ENCODE assay signal across 26 cellular contexts in the genomic region with DNA sequence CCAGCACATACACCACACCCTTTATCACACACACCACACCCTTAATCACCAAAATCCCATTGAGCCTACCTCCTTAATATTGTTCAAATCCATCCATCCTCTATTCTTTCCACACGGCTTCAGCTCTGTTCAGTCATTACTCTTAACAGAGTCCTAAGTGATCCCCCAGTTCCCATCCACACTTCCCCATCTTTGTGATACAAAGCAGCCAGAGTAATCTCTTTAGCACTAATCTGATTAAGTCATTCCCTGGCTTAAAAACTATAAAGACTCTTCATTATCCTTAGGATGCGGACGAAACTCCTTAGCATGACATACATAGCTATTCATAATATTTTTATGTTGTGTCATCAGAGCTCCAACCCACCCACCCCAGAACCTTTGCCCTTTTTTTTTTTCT. TPM values are rescaled to one million over a fixed set of nuclear protein-coding genes. Genes with fewer than 3 reads are reported as not detected.
DNase-seq lines count a peak whose midpoint lies in the region; ATAC-seq and TF ChIP-seq lines count a peak whose summit lies in the region.
"Had no signal": no experiment of that assay in that cellular context is flagged by ENCODE, and none has a peak within 500 bp of the region (broad histone marks: within the 10 kb centered on the region; RNA-seq: fewer than 3 reads in every experiment).

No MANE protein-coding gene starts in this region.

- H3K4me2 ChIP-seq in SK-N-SH (no peak overlapping the region), neural progenitor cell (no peak overlapping the region), GM23248 (ENCODE audit: unreplicated experiment) (no peak overlapping the region)
- H3K4me2 ChIP-seq: KMS-11, PC-9 had no signal

- intact Hi-C loops in esophagus muscularis mucosa (cut with DNase I) = no loop called here

- H4K20me1 ChIP-seq in SK-N-SH (ENCODE audit: insufficient read depth) (no peaks in the 10 kb centered on the region), neural progenitor cell (ENCODE audit: low read depth) (no peaks in the 10 kb centered on the region), GM23248 (ENCODE audit: insufficient read depth) (no peaks in the 10 kb centered on the region)

- H3F3A ChIP-seq in SK-N-SH (replicated peaks; ENCODE audit: insufficient read depth) (peaks cover 9% of the 10 kb centered on the region), neural progenitor cell (ENCODE audit: low read depth) (peaks cover 4% of the 10 kb centered on the region), GM23248 (ENCODE audit: insufficient read depth) (peaks cover 19% of the 10 kb centered on the region)

- no peak for TF ChIP-seq POLR2A in esophagus muscularis mucosa (IDR thresholded peaks at IDR 0.05; ENCODE audit: low read depth)

- peaks cover 4% of the 10 kb centered on the region for H3K4me1 Mint-ChIP-seq in neural progenitor cell

- 41% methylated on average over 3 of the region's 3 CpGs for WGBS in SK-N-SH (ENCODE audit: low lambda C conversion rate)
- 90% methylated on average over 3 of the region's 3 CpGs for whole genome bisulfite sequencing in esophagus muscularis mucosa
- WGBS in GM23248 (ENCODE audit: low coverage in 1 of 2, low lambda C conversion rate in 2 of 2, missing lambda C conversion rate in 2 of 2), 2 experiments = 93 to 95% methylated on average over 3 of the region's 3 CpGs

- POLR2A ChIA-PET in SK-N-SH (lab: Yijun Ruan, JAX) = no interaction called here

- no peak for TF ChIP-seq EP300 in SK-N-SH (IDR thresholded peaks at IDR 0.05; ENCODE audit: borderline replicate concordance in 1 of 2, low read depth in 1 of 2, low read length in 1 of 2)
- TF ChIP-seq EP300 in esophagus muscularis mucosa (IDR thresholded peaks at IDR 0.05) = no peak

- H3K4me1 ChIP-seq in SK-N-SH (ENCODE audit: control insufficient read depth in 1 of 2, insufficient read depth in 2 of 2, low read depth in 1 of 2, low read length in 1 of 2) (no peaks in the 10 kb centered on the region; a peak in 1 of 4 replicates), neural progenitor cell (peaks cover 15% of the 10 kb centered on the region), esophagus muscularis mucosa (peaks cover 0 to 6% (median 1%) of the 10 kb centered on the region in 4 donors), GM23248 (ENCODE audit: insufficient read depth) (peaks cover 18% of the 10 kb centered on the region)

- no peak for TF ChIP-seq RAD21 in SK-N-SH (IDR thresholded peaks at IDR 0.05; ENCODE audit: low read length)

- ATAC-seq in SK-N-SH treated with all-trans-retinoic acid at 6 μM for 48 hours = no peak
- ATAC-seq in HG02884 (IDR thresholded peaks at IDR 0.05; ENCODE audit: unreplicated experiment) = no peak

- DNase-seq in SK-N-SH = no peak
- DNase-seq in WERI-Rb-1 = peak; percentile 46
- DNase-seq in neural progenitor cell (ENCODE audit: low spot score) = peak; percentile 60
- no peak for DNase-seq in NCI-H187 (lab: John Stamatoyannopoulos, UW)
- no peak for DNase-seq in esophagus muscularis mucosa (ENCODE audit: extremely low spot score)
- DNase-seq in GM23248 = no peak
- DNase-seq: 8988T; DMS53; NCI-H1092; NCI-H1417 treated with DMSO at 0.1 percent for 48 hours; NCI-H1694 treated with DMSO at 0.1 percent for 48 hours; NCI-H2081 treated with DMSO at 0.1 percent for 48 hours; NCI-H2171; NCI-H226; NCI-H510A; NCI-H748 treated with DMSO at 0.1 percent for 48 hours; NK-92 treated with Interleukin-12 subunit alpha and Interleukin-12 subunit beta, amount 100 ng/mL, for 24 hours; PC-9; RPMI8226; SHP77 had no signal

- H3K27me3 Mint-ChIP-seq in neural progenitor cell (ENCODE audit: insufficient read depth, low read depth) = no peaks in the 10 kb centered on the region

- H3K9me2 ChIP-seq in SK-N-SH (no peaks in the 10 kb centered on the region), GM23248 (ENCODE audit: insufficient read depth) (no peaks in the 10 kb centered on the region)

- H3K27ac Mint-ChIP-seq in neural progenitor cell = peak overlapping the region; percentile 18
- H3K27ac Mint-ChIP-seq: IgD-negative memory B cell had no signal

- TF ChIP-seq CTCF in SK-N-SH (IDR thresholded peaks at IDR 0.05) = no peak
- TF ChIP-seq CTCF in WERI-Rb-1 (IDR thresholded peaks at IDR 0.05; ENCODE audit: low read depth, low read length) = no peak
- no peak for TF ChIP-seq CTCF in neural progenitor cell (IDR thresholded peaks at IDR 0.05)
- no peak for TF ChIP-seq CTCF in esophagus muscularis mucosa (IDR thresholded peaks at IDR 0.05)

- CTCF ChIA-PET in SK-N-SH (lab: Yijun Ruan, JAX) = interaction anchor here (1.5 to 7.9 kb wide), 4 partner anchors 20 to 213 kb away, joined by 8 to 161 read pairs (median 14); a partner anchor contains a TSS

- no peaks in the 10 kb centered on the region for H3K36me3 Mint-ChIP-seq in neural progenitor cell
- H3K36me3 Mint-ChIP-seq: IgD-negative memory B cell had no signal

- H3K9ac ChIP-seq in SK-N-SH (no peak overlapping the region), neural progenitor cell (no peak overlapping the region), GM23248 (no peak overlapping the region)
- H3K9ac ChIP-seq: KMS-11 had no signal

- H2AFZ ChIP-seq in SK-N-SH (ENCODE audit: low read depth) = no peak overlapping the region
- no peak overlapping the region for H2AFZ ChIP-seq in neural progenitor cell (replicated peaks)
- H2AFZ ChIP-seq in GM23248 = no peak overlapping the region
- H2AFZ ChIP-seq: PC-9 had no signal

- in situ Hi-C loops in GM23248 (cut with MboI) = loop anchor here (25.0 kb wide), 1 partner anchor 360 kb away; no protein-coding TSS in a partner anchor

- no peak overlapping the region for H3K4me3 ChIP-seq in SK-N-SH (ENCODE audit: low read depth in 2 of 2, low read length in 1 of 2)
- H3K4me3 ChIP-seq in WERI-Rb-1 (ENCODE audit: low read depth, low read length) = no peak overlapping the region
- H3K4me3 ChIP-seq in neural progenitor cell = no peak overlapping the region
- no peak overlapping the region for H3K4me3 ChIP-seq in esophagus muscularis mucosa
- no peak overlapping the region for H3K4me3 ChIP-seq in GM23248
- H3K4me3 ChIP-seq: PC-9, SK-N-MC had no signal

- H3K9me3 Mint-ChIP-seq in neural progenitor cell = no peaks in the 10 kb centered on the region

- no peak overlapping the region for H3K4me3 Mint-ChIP-seq in neural progenitor cell
- H3K4me3 Mint-ChIP-seq: IgD-negative memory B cell had no signal

- no peaks in the 10 kb centered on the region for H3K27me3 ChIP-seq in SK-N-SH (ENCODE audit: insufficient read depth)
- peaks cover 47% of the 10 kb centered on the region for H3K27me3 ChIP-seq in WERI-Rb-1 (ENCODE audit: insufficient read depth, low read depth, severe bottlenecking)
- no peaks in the 10 kb centered on the region for H3K27me3 ChIP-seq in neural progenitor cell
- no peaks in the 10 kb centered on the region for H3K27me3 ChIP-seq in esophagus muscularis mucosa
- no peaks in the 10 kb centered on the region for H3K27me3 ChIP-seq in GM23248 (replicated peaks; ENCODE audit: insufficient read depth)

- H3K9me3 ChIP-seq in SK-N-SH = no peaks in the 10 kb centered on the region
- H3K9me3 ChIP-seq in WERI-Rb-1 (ENCODE audit: severe bottlenecking) = no peaks in the 10 kb centered on the region
- H3K9me3 ChIP-seq in neural progenitor cell (ENCODE audit: low read depth) = no peaks in the 10 kb centered on the region
- no peaks in the 10 kb centered on the region for H3K9me3 ChIP-seq in esophagus muscularis mucosa
- no peaks in the 10 kb centered on the region for H3K9me3 ChIP-seq in GM23248 (ENCODE audit: low read depth)

- H3K79me2 ChIP-seq in SK-N-SH (ENCODE audit: insufficient read depth) = no peaks in the 10 kb centered on the region
- H3K79me2 ChIP-seq in neural progenitor cell (ENCODE audit: low read depth) = no peaks in the 10 kb centered on the region
- no peaks in the 10 kb centered on the region for H3K79me2 ChIP-seq in GM23248 (ENCODE audit: insufficient read depth)

- H3K36me3 ChIP-seq in SK-N-SH (replicated peaks in 1 of 2; ENCODE audit: control insufficient read depth in 1 of 2, insufficient read depth in 2 of 2, low read length in 1 of 2) = no peaks in the 10 kb centered on the region
- no peaks in the 10 kb centered on the region for H3K36me3 ChIP-seq in WERI-Rb-1
- H3K36me3 ChIP-seq in neural progenitor cell = peaks cover 2% of the 10 kb centered on the region
- no peaks in the 10 kb centered on the region for H3K36me3 ChIP-seq in esophagus muscularis mucosa
- H3K36me3 ChIP-seq in GM23248 (ENCODE audit: low read depth) = no peaks in the 10 kb centered on the region

- H3K27ac ChIP-seq in SK-N-SH (ENCODE audit: low read depth in 2 of 2, low read length in 1 of 2) = no peak overlapping the region
- H3K27ac ChIP-seq in WERI-Rb-1 = no peak overlapping the region
- no peak overlapping the region for H3K27ac ChIP-seq in neural progenitor cell
- no peak overlapping the region for H3K27ac ChIP-seq in esophagus muscularis mucosa (replicated peaks in 1 of 4)
- H3K27ac ChIP-seq in GM23248 = no peak overlapping the region
- H3K27ac ChIP-seq: KMS-11, PC-9, SK-N-MC had no signal

TF ChIP-seq in SK-N-SH, 30 proteins besides CTCF, POLR2A, EP300 and RAD21 (continues in another document):
- no peak for TF ChIP-seq ELF1 (IDR thresholded peaks at IDR 0.05)

RNA-seq across cellular contexts. Expression of a gene that starts 14.7 kb away (rescaled TPM):
- polyA plus RNA-seq in SK-N-SH (2012; rRNA removed) (19.1 and 34.8 TPM in 2 replicates), GM23248 (2016; fragmentation: Nextera tagmentation; extraction: Ambion mirVana) (678 and 679 TPM in 2 replicates)
- 18.8 and 24.3 TPM in 2 replicates for polyA plus RNA-seq in SK-N-SH (2012; cell fraction: cytosol; rRNA removed)
- 23.4 and 52.1 TPM in 2 replicates for polyA plus RNA-seq in SK-N-SH (2012; cell fraction: nucleus; rRNA removed)
- total RNA-seq in neural progenitor cell (ENCODE audit: low replicate concordance) (0.25 TPM in 1 of 2 replicates, not detected in the other), esophagus muscularis mucosa (100 to 1,000 TPM in 3 of 4 donors, 10 to 100 TPM in 1; 94.7 to 252 (median 177) TPM)
- 344 and 390 TPM in 2 replicates for total RNA-seq in GM23248 (2014; rRNA removed; shearing (Covaris generic))
- total RNA-seq: G401 had no signal
- polyA plus RNA-seq: IgD-negative memory B cell had no signal

RNA-seq across cellular contexts. Expression of a gene that starts 20.4 kb away (rescaled TPM):
- 24.5 and 33.3 TPM in 2 replicates for polyA plus RNA-seq in SK-N-SH (2012; rRNA removed)
- polyA plus RNA-seq in SK-N-SH (2012; cell fraction: cytosol; rRNA removed) = 18.4 and 25.4 TPM in 2 replicates
- polyA plus RNA-seq in SK-N-SH (2012; cell fraction: nucleus; rRNA removed) = 73.1 and 111 TPM in 2 replicates
- total RNA-seq in neural progenitor cell (ENCODE audit: low replicate concordance) = 113 and 131 TPM in 2 replicates
- total RNA-seq in esophagus muscularis mucosa = 10 to 100 TPM; 26.6 to 34.5 (median 29.2) TPM
- total RNA-seq in GM23248 (2014; rRNA removed; shearing (Covaris generic)) = 21.9 and 23.2 TPM in 2 replicates
- 14.6 and 19.4 TPM in 2 replicates for polyA plus RNA-seq in GM23248 (2016; fragmentation: Nextera tagmentation; extraction: Ambion mirVana)

Comparison
In these comparisons a context has a peak if more than half of its experiments do, and no peak if none do; other contexts are left out.
1. DNase-seq: peak in WERI-Rb-1 (single experiment) and neural progenitor cell (single experiment); none in SK-N-SH (single experiment), NCI-H187 (0 of 2), esophagus muscularis mucosa (single experiment) and GM23248 (single experiment).
2. RNA of a gene that starts 14.7 kb away (total RNA-seq): 344 to 390 TPM in GM23248 and 94.7 to 252 TPM in esophagus muscularis mucosa; 0.25 TPM in neural progenitor cell; every median in the first group is over 10 times any median in the second.